In the genomic region with DNA sequence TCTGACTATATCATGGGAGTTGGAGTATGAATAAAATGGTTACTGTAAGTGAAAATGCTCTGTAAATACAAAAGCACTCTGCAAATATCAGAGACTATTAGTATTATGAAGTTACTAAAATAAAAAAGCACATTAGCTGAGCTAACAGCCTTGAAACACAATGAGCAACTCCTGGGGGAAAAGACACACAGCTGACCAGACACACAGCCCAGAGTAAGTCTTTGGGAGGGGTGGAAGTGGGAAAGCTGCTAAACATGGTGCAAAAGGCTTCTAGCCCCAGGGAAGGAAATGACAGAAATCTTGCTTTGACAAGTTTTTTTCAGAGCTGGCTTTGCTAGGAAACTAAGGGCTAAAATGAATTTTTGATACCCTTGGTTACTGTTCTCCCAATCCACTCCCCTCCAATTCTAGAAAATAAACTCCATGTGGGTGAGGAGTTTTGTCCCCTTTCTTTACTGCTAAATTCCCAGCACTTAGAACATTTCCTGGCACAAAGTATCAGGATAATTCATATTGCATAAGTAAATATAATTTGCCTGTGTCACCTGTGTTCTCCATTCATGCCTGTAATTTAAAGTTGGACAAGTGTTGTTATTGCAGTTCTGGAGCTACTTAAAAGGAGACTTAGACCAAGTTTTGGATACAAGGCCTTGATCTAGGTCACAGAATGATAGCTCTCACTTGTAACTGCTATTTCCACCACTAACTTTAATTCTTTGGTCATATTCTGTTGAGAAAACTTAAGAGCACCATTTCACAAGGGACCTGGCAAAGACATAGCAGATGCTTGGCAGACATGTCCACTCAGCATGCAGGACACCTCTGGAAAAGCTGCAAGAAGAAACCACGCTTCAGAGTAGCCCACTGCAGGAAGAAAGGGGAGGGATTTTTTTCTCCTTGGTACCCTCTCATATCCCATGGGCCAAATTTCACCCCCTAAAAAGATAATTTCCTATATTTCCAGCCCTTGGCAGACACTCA, we compare ENCODE assay signal across 20 cellular contexts. TPM values are rescaled to one million over a fixed set of nuclear protein-coding genes. Genes with fewer than 3 reads are reported as not detected.
DNase-seq lines count a peak whose midpoint lies in the region; ATAC-seq and TF ChIP-seq lines count a peak whose summit lies in the region.
"Had no signal": no experiment of that assay in that cellular context is flagged by ENCODE, and none has a peak within 500 bp of the region (broad histone marks: within the 10 kb centered on the region; RNA-seq: fewer than 3 reads in every experiment).

No MANE protein-coding gene starts in this region.

- no peaks in the 10 kb centered on the region for H3K27me3 ChIP-seq in lower lobe of right lung (ENCODE audit: low read depth)
- H3K27me3 ChIP-seq: colonic mucosa had no signal

- intact Hi-C loops in lower lobe of right lung (cut with DNase I) = no loop called here

- H3K9me3 ChIP-seq in lower lobe of right lung = no peaks in the 10 kb centered on the region
- H3K9me3 ChIP-seq: Caco-2, colonic mucosa, gastroesophageal sphincter, spleen, thoracic aorta had no signal

- H3K4me3 ChIP-seq in lower lobe of right lung = no peak overlapping the region
- H3K4me3 ChIP-seq: colonic mucosa, gastroesophageal sphincter, K562, spleen, thoracic aorta had no signal

- H3K36me3 ChIP-seq in lower lobe of right lung = no peaks in the 10 kb centered on the region
- H3K36me3 ChIP-seq: colonic mucosa, gastroesophageal sphincter, spleen, thoracic aorta had no signal

- peak; percentile 25 to 42 for ATAC-seq in lower lobe of right lung
- ATAC-seq in GM19463 (IDR thresholded peaks at IDR 0.05; ENCODE audit: unreplicated experiment) = no peak
- ATAC-seq: gastroesophageal sphincter; K562; naive thymus-derived CD4-positive, alpha-beta T cell; WTC11 had no signal

- TF ChIP-seq CTCF in lower lobe of right lung (IDR thresholded peaks at IDR 0.05) = no peak
- TF ChIP-seq CTCF in GM20000 (IDR thresholded peaks at IDR 0.05; ENCODE audit: extremely low read depth, missing control alignments) = no peak

- no peaks in the 10 kb centered on the region for H3K4me1 ChIP-seq in lower lobe of right lung
- H3K4me1 ChIP-seq: colonic mucosa, gastroesophageal sphincter, spleen had no signal

- no peak overlapping the region for H3K27ac ChIP-seq in lower lobe of right lung
- H3K27ac ChIP-seq: colonic mucosa, gastroesophageal sphincter, spleen, thoracic aorta had no signal

- DNase-seq in EL (peak; percentile 28), NCI-H1417 (lab: John Stamatoyannopoulos, UW) (peak in 2 of 3 experiments; percentile 66 to 90), amniotic epithelial cell (ENCODE audit: low read depth) (peak; percentile 12), lower lobe of right lung (no peak), putamen (ENCODE audit: low spot score) (no peak), GM20000 (ENCODE audit: low spot score) (no peak)
- DNase-seq: activated CD4-positive, alpha-beta memory T cell treated with anti-CD3 and anti-CD28 coated beads for 36 hours; activated naive CD4-positive, alpha-beta T cell treated with anti-CD3 and anti-CD28 coated beads, Interleukin-2, amount 10 ng/mL, durations not matched to agents 7 days and 5 days; Caco-2; colonic mucosa; HFFc6; naive thymus-derived CD4-positive, alpha-beta T cell; NCI-H446 treated with DMSO at 0.1 percent for 48 hours; spleen had no signal

RNA-seq across cellular contexts. Expression of gene RAB3IP, which starts 19.0 kb away (rescaled TPM):
- total RNA-seq in lower lobe of right lung = 28.2 TPM

RNA-seq across cellular contexts. Expression of gene BEST3, which starts 20.5 kb away (rescaled TPM):
- total RNA-seq in lower lobe of right lung = not detected
- total RNA-seq: activated CD4-positive, alpha-beta memory T cell treated with anti-CD3 and anti-CD28 coated beads for 36 hours; colonic mucosa; K562; naive thymus-derived CD4-positive, alpha-beta T cell; posterior vena cava; thoracic aorta; WTC11 had no signal

Comparison
In these comparisons a context has a peak if more than half of its experiments do, and no peak if none do; other contexts are left out.
1. DNase-seq: peak in EL (single experiment), NCI-H1417 (2 of 3) and amniotic epithelial cell (single experiment); none in lower lobe of right lung (single experiment), putamen (single experiment) and GM20000 (single experiment).